ENCODE assay signal across 1 cellular context in genomic region chr19:5109560-5109959, GRCh38.
TF ChIP-seq lines count a peak whose summit lies in the region.

No MANE protein-coding gene starts in this region.

TF ChIP-seq in HCT116, 20 proteins besides CTCF, POLR2A, EP300 and RAD21 (continued from another document):
- no peak for TF ChIP-seq ZNF274 (IDR thresholded peaks at IDR 0.05; ENCODE audit: low read depth, low read length)
- no peak for TF ChIP-seq MAX (IDR thresholded peaks at IDR 0.05)
- no peak for TF ChIP-seq CBX3 (IDR thresholded peaks at IDR 0.05; ENCODE audit: low read depth)
- no peak for TF ChIP-seq JUND (IDR thresholded peaks at IDR 0.05)
- no peak for TF ChIP-seq EZH2 (IDR thresholded peaks at IDR 0.05)
- no peak for TF ChIP-seq ATF3 (IDR thresholded peaks at IDR 0.05)
- TF ChIP-seq CEBPB (IDR thresholded peaks at IDR 0.05; ENCODE audit: low read depth): no peak
- no peak for TF ChIP-seq ZFX (IDR thresholded peaks at IDR 0.05)
- TF ChIP-seq EGR1 (IDR thresholded peaks at IDR 0.05; ENCODE audit: low read depth): no peak
- TF ChIP-seq ZBTB33 (IDR thresholded peaks at IDR 0.05; ENCODE audit: extremely low read depth, insufficient replicate concordance, low read length): no peak
- TF ChIP-seq REST (IDR thresholded peaks at IDR 0.05; ENCODE audit: low read depth): no peak
- TF ChIP-seq SRF (IDR thresholded peaks at IDR 0.05; ENCODE audit: low read depth): no peak
- TF ChIP-seq SP1 (IDR thresholded peaks at IDR 0.05; ENCODE audit: low read depth): no peak
